In genomic region chr13:113959198-113959597, GRCh38 we compare ENCODE assay signal across 1 cellular context.
TF ChIP-seq lines count a peak whose summit lies in the region.

No MANE protein-coding gene starts in this region.

TF ChIP-seq in endothelial cell of umbilical vein, 7 proteins besides CTCF, POLR2A, EP300 and RAD21:
- TF ChIP-seq FOS (IDR thresholded peaks at IDR 0.05; ENCODE audit: borderline replicate concordance, insufficient read depth, low read length) (peak; percentile 47), JUN (IDR thresholded peaks at IDR 0.05; ENCODE audit: borderline replicate concordance, insufficient read depth, insufficient read length, low read depth) (no peak), POLR2AphosphoS5 (IDR thresholded peaks at IDR 0.05; ENCODE audit: insufficient read depth, low read depth, low read length) (no peak), EZH2 (IDR thresholded peaks at IDR 0.05; ENCODE audit: borderline replicate concordance, low read depth, low read length, severe bottlenecking) (no peak)
